1 cellular context compared by ENCODE assay signal in genomic region chr10:5584895-5585516, GRCh38.
TF ChIP-seq lines count a peak whose summit lies in the region.

No MANE protein-coding gene starts in this region.

TF ChIP-seq in H1, 55 proteins besides CTCF, POLR2A, EP300 and RAD21 (continued from another document):
- TF ChIP-seq MAFK (IDR thresholded peaks at IDR 0.05; ENCODE audit: low read depth, low read length) (no peak), JUN (IDR thresholded peaks at IDR 0.05; ENCODE audit: low read depth, low read length) (no peak), BCL11A (IDR thresholded peaks at IDR 0.05; ENCODE audit: low read depth in 2 of 2, low read length in 2 of 2) (no peak), RXRA (IDR thresholded peaks at IDR 0.05; ENCODE audit: insufficient read depth, low read depth, low read length) (no peak)
